Comparison of ENCODE assay signal across 26 cellular contexts in the genomic region with DNA sequence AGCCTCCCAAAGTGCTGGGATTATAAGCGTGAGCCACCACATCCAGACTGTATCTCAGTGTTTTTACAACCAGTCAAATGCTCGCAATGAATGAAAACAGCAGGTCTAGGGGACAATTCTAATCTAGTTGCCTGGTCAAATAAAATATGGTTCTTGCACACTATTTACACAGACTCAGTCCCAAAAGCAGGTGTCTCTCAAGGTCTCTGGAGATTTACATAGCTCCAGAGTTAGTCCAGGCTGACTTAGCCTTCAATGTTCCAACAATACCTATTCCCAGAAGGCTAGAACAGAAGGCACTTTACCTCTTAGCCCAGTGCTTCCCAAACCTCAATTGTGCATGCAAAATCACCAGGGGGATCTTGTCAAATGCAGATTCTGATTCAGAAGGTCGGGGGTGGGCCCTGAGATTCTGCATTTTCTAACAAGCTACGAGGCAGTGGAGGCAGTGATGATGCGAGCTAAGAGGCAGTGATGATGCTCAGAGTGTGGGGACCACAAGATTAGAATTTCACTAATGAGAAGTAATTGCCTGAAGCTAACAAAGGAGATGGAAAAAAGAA. TPM values are rescaled to one million over a fixed set of nuclear protein-coding genes. Genes with fewer than 3 reads are reported as not detected.
DNase-seq lines count a peak whose midpoint lies in the region; ATAC-seq and TF ChIP-seq lines count a peak whose summit lies in the region.
"Had no signal": no experiment of that assay in that cellular context is flagged by ENCODE, and none has a peak within 500 bp of the region (broad histone marks: within the 10 kb centered on the region; RNA-seq: fewer than 3 reads in every experiment).

No MANE protein-coding gene starts in this region.

- no peak for TF ChIP-seq EP300 in sigmoid colon (IDR thresholded peaks at IDR 0.05)

- H3K4me3 ChIP-seq in iPS-15b (ENCODE audit: low read depth, low read length): peak overlapping the region; percentile 19
- H3K4me3 ChIP-seq in sigmoid colon: no peak overlapping the region
- H3K4me3 ChIP-seq: left ventricle myocardium inferior, Peyer's patch, right atrium auricular region, smooth muscle cell, testis had no signal

- TF ChIP-seq CTCF in sigmoid colon (IDR thresholded peaks at IDR 0.05): no peak

- H3K4me1 ChIP-seq in iPS-15b (ENCODE audit: control insufficient read depth, insufficient read depth, low read length) (peaks cover 33% of the 10 kb centered on the region), sigmoid colon (peaks cover 0 to under 1% (median under 1%) of the 10 kb centered on the region in 4 donors)
- H3K4me1 ChIP-seq: testis had no signal

- H3K36me3 ChIP-seq in iPS-15b (ENCODE audit: control insufficient read depth, insufficient read depth, low read length): no peaks in the 10 kb centered on the region
- H3K36me3 ChIP-seq in sigmoid colon: no peaks in the 10 kb centered on the region
- H3K36me3 ChIP-seq: left ventricle myocardium inferior, Peyer's patch, right atrium auricular region had no signal

- 66 to 72% methylated on average over 5 of the region's 5 CpGs for WGBS in sigmoid colon, 2 donors

- no peak for ATAC-seq in HG02852 (IDR thresholded peaks at IDR 0.05; ENCODE audit: unreplicated experiment)
- ATAC-seq: effector memory CD8-positive, alpha-beta T cell; stimulated activated naive CD8-positive, alpha-beta T cell treated with anti-CD3 and anti-CD28 coated beads, Interleukin-15, Interleukin-2, amounts not matched to agents 100 U/mL and 50 U/mL, for 24 hours had no signal

- H3K9ac ChIP-seq in iPS-15b (ENCODE audit: low read depth, low read length): no peak overlapping the region

- H3K27ac ChIP-seq in sigmoid colon: no peak overlapping the region
- H3K27ac ChIP-seq: left ventricle myocardium inferior, Peyer's patch, right atrium auricular region, testis had no signal

- intact Hi-C loops in sigmoid colon (cut with DNase I): no loop called here

- TF ChIP-seq POLR2A in sigmoid colon (IDR thresholded peaks at IDR 0.05): no peak

- H3K9me3 ChIP-seq in iPS-15b (ENCODE audit: control insufficient read depth, insufficient read depth, low read length) (no peaks in the 10 kb centered on the region), sigmoid colon (no peaks in the 10 kb centered on the region)
- H3K9me3 ChIP-seq: left ventricle myocardium inferior, Peyer's patch, right atrium auricular region, testis had no signal

- DNase-seq in NCI-H82 (lab: John Stamatoyannopoulos, UW) (peak; percentile 26), NCI-H82 treated with DMSO at 0.1 percent for 48 hours (lab: John Stamatoyannopoulos, UW; ENCODE audit: unreplicated experiment) (no peak), NCI-H2171 (lab: John Stamatoyannopoulos, UW) (peak; percentile 27), sigmoid colon (no peak)
- no peak for DNase-seq in stimulated activated CD4-positive, alpha-beta T cell treated with anti-CD3 and anti-CD28 coated beads, Interleukin-4, amount 100 ng/mL, for 24 hours
- DNase-seq: activated CD4-positive, alpha-beta memory T cell treated with anti-CD3 and anti-CD28 coated beads for 36 hours; activated CD4-positive, alpha-beta T cell treated with anti-CD3 and anti-CD28 coated beads for 1 hour; activated naive CD4-positive, alpha-beta T cell treated with Interleukin-2 at 50 U/mL for 16 hours; central memory CD4-positive, alpha-beta T cell; DMS53; effector memory CD8-positive, alpha-beta T cell; erythroblast; islet precursor cell; left ventricle myocardium inferior; mesenchymal stem cell; NCI-H2029; Peyer's patch; posterior cingulate gyrus; SHP77 treated with DMSO at 0.1 percent for 48 hours; stimulated activated naive CD8-positive, alpha-beta T cell treated with anti-CD3 and anti-CD28 coated beads, Interleukin-15, Interleukin-2, amounts not matched to agents 100 U/mL and 50 U/mL, for 24 hours; T-helper 2 cell; testis had no signal

- H3K27me3 ChIP-seq in iPS-15b (ENCODE audit: control insufficient read depth, insufficient read depth, low read length) (no peaks in the 10 kb centered on the region), sigmoid colon (no peaks in the 10 kb centered on the region)
- H3K27me3 ChIP-seq: Peyer's patch, right atrium auricular region, testis had no signal

RNA-seq across cellular contexts. Expression of a gene that starts 6.4 kb away (rescaled TPM):
- 1 to 10 TPM; 1.1 to 3.0 (median 1.2) TPM for total RNA-seq in sigmoid colon
- polyA plus RNA-seq in sigmoid colon: under 1 TPM; under 0.01 to 0.90 (median 0.23) TPM

Comparison
In these comparisons a context has a peak if more than half of its experiments do, and no peak if none do; other contexts are left out.
1. DNase-seq: peak in NCI-H82 (single experiment) and NCI-H2171 (single experiment); none in NCI-H82 treated with DMSO at 0.1 percent for 48 hours (single experiment), sigmoid colon (single experiment) and stimulated activated CD4-positive, alpha-beta T cell treated with anti-CD3 and anti-CD28 coated beads, Interleukin-4, amount 100 ng/mL, for 24 hours (single experiment).